In genomic region chr4:8039290-8039689, GRCh38 we compare ENCODE assay signal across 13 cellular contexts.
DNase-seq lines count a peak whose midpoint lies in the region; ATAC-seq and TF ChIP-seq lines count a peak whose summit lies in the region.
"Had no signal": no experiment of that assay in that cellular context is flagged by ENCODE, and none has a peak within 500 bp of the region (broad histone marks: within the 10 kb centered on the region; RNA-seq: fewer than 3 reads in every experiment).

No MANE protein-coding gene starts in this region.

- H3K36me3 ChIP-seq in HEK293 (ENCODE audit: control insufficient read depth in 2 of 2, insufficient read depth in 1 of 2, low read length in 2 of 2) (no peaks in the 10 kb centered on the region), neural progenitor cell (no peaks in the 10 kb centered on the region), upper lobe of right lung (no peaks in the 10 kb centered on the region)
- H3K36me3 ChIP-seq: left ventricle myocardium inferior had no signal

- no peaks in the 10 kb centered on the region for H3F3A ChIP-seq in neural progenitor cell (ENCODE audit: low read depth)

- CTCF ChIA-PET in HEK293 (lab: Yijun Ruan, JAX), result interaction anchor here (0.5 kb wide), 1 partner anchor 196 kb away, joined by 3 read pairs; no protein-coding TSS in a partner anchor

- no peak overlapping the region for H3K4me2 ChIP-seq in neural progenitor cell

- intact Hi-C loops in sciatic nerve (cut with DNase I), result no loop called here
- intact Hi-C loops in upper lobe of right lung (cut with DNase I), result no loop called here

- H3K4me1 Mint-ChIP-seq in neural progenitor cell, result peaks cover 26% of the 10 kb centered on the region

- no peak overlapping the region for H3K27ac ChIP-seq in HEK293 (ENCODE audit: extremely low read depth, low read depth, low read length)
- no peak overlapping the region for H3K27ac ChIP-seq in neural progenitor cell
- no peak overlapping the region for H3K27ac ChIP-seq in upper lobe of right lung
- H3K27ac ChIP-seq: left ventricle myocardium inferior had no signal

- POLR2A ChIA-PET in HEK293 (lab: Yijun Ruan, JAX), result no interaction called here

- H3K9me3 ChIP-seq in HEK293 (ENCODE audit: control insufficient read depth, insufficient read depth, low read depth, low read length) (no peaks in the 10 kb centered on the region), neural progenitor cell (ENCODE audit: low read depth) (no peaks in the 10 kb centered on the region), upper lobe of right lung (no peaks in the 10 kb centered on the region)
- H3K9me3 ChIP-seq: left ventricle myocardium inferior had no signal

- H3K36me3 Mint-ChIP-seq in neural progenitor cell, result no peaks in the 10 kb centered on the region

- H3K9me3 Mint-ChIP-seq in neural progenitor cell, result no peaks in the 10 kb centered on the region
- H3K9me3 Mint-ChIP-seq: activated B cell treated with CpG ODN at 0.5 μM for 24 hours; activated T-cell treated with anti-CD3 and anti-CD28 coated beads, Interleukin-2, amount 50 U/mL, for 4 hours; H9 had no signal

- no peaks in the 10 kb centered on the region for H4K20me1 ChIP-seq in neural progenitor cell (ENCODE audit: low read depth)

- peak overlapping the region; percentile 54 for H3K4me3 Mint-ChIP-seq in neural progenitor cell
- H3K4me3 Mint-ChIP-seq: activated B cell treated with CpG ODN at 0.5 μM for 24 hours; activated T-cell treated with anti-CD3 and anti-CD28 coated beads, Interleukin-2, amount 50 U/mL, for 4 hours had no signal

- no peaks in the 10 kb centered on the region for H3K79me2 ChIP-seq in neural progenitor cell (ENCODE audit: low read depth)

- no peak overlapping the region for H2AFZ ChIP-seq in neural progenitor cell (replicated peaks)

- DNase-seq in NCI-H2081 (lab: John Stamatoyannopoulos, UW) (peak; percentile 88 to 96), SK-N-DZ (ENCODE audit: low spot score) (peak; percentile 81), neural progenitor cell (ENCODE audit: low spot score) (peak; percentile 85), sciatic nerve (ENCODE audit: low spot score) (no peak), upper lobe of right lung (no peak)
- DNase-seq in activated CD4-positive, alpha-beta T cell treated with anti-CD3 and anti-CD28 coated beads, Interleukin-2, amount 50 U/mL, for 48 hours, result no peak
- DNase-seq: activated B cell treated with CpG ODN at 0.5 μM for 24 hours; activated T-cell treated with anti-CD3 and anti-CD28 coated beads, Interleukin-2, amount 50 U/mL, for 4 hours; aorta; effector CD8-positive, alpha-beta T cell; H9; left ventricle myocardium inferior had no signal

- H3K4me3 ChIP-seq in HEK293 (ENCODE audit: low read depth, low read length) (no peak overlapping the region), neural progenitor cell (no peak overlapping the region), upper lobe of right lung (no peak overlapping the region)
- H3K4me3 ChIP-seq: left ventricle myocardium inferior had no signal

- no peak overlapping the region for H3K9ac ChIP-seq in neural progenitor cell

- no peak for ATAC-seq in sciatic nerve
- no peak for ATAC-seq in upper lobe of right lung
- ATAC-seq: activated T-cell treated with anti-CD3 and anti-CD28 coated beads, Interleukin-2, amount 50 U/mL, for 4 hours had no signal

- peak overlapping the region; percentile 84 for H3K27ac Mint-ChIP-seq in neural progenitor cell
- H3K27ac Mint-ChIP-seq: activated B cell treated with CpG ODN at 0.5 μM for 24 hours, H9 had no signal

- H3K27me3 Mint-ChIP-seq in neural progenitor cell (ENCODE audit: insufficient read depth, low read depth), result peaks cover 16% of the 10 kb centered on the region

- H3K4me1 ChIP-seq in HEK293 (ENCODE audit: control insufficient read depth, insufficient read depth, low read length) (no peaks in the 10 kb centered on the region), neural progenitor cell (peaks cover 10% of the 10 kb centered on the region), upper lobe of right lung (no peaks in the 10 kb centered on the region)
- H3K4me1 ChIP-seq: left ventricle myocardium inferior had no signal

- TF ChIP-seq CTCF in HEK293 (tag by site-specific recombination; IDR thresholded peaks at IDR 0.05) (no peak), neural progenitor cell (IDR thresholded peaks at IDR 0.05) (no peak), upper lobe of right lung (IDR thresholded peaks at IDR 0.05) (no peak)

- H3K27me3 ChIP-seq in neural progenitor cell (no peaks in the 10 kb centered on the region), upper lobe of right lung (no peaks in the 10 kb centered on the region)

TF ChIP-seq in HEK293, 187 proteins besides CTCF, POLR2A, EP300 and RAD21:
- TF ChIP-seq ZNF335 (tag by site-specific recombination; conservative IDR thresholded peaks at IDR 0.05) (0 out of 2 replicates have a peak, but pooled peaks have one; percentile 2), GLIS1 (tag by site-specific recombination; IDR thresholded peaks at IDR 0.05) (peak; percentile 35; the same call in 1 of the 2 replicates), PRDM2 (tag by site-specific recombination; IDR thresholded peaks at IDR 0.05; ENCODE audit: borderline replicate concordance) (no peak)

Comparison
In these comparisons a context has a peak if more than half of its experiments do, and no peak if none do; other contexts are left out.
1. DNase-seq: peak in NCI-H2081 (2 of 2), SK-N-DZ (single experiment) and neural progenitor cell (single experiment); none in activated CD4-positive, alpha-beta T cell treated with anti-CD3 and anti-CD28 coated beads, Interleukin-2, amount 50 U/mL, for 48 hours (0 of 2), sciatic nerve (single experiment) and upper lobe of right lung (single experiment).